1 cellular context compared by ENCODE assay signal in the genomic region with DNA sequence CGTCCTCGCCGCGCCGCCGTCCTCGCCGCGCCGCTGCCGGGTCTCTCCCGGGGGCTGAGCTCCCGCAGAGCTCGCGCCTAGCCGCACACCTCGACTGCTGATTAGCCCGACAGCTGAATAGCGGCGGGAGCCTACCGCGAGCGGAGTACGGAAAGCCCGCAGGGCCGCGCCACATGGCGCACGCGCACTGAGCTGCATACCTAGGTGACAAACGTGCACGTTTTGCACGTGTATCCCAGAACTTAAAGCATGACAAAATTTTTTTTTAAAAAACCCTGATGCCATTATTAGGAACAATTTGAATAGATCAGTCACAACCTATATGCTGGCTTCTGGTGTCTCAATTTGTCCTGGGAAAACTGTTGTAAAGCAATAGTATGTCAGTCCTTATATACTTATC.
TF ChIP-seq lines count a peak whose summit lies in the region.

A gene with protein sequence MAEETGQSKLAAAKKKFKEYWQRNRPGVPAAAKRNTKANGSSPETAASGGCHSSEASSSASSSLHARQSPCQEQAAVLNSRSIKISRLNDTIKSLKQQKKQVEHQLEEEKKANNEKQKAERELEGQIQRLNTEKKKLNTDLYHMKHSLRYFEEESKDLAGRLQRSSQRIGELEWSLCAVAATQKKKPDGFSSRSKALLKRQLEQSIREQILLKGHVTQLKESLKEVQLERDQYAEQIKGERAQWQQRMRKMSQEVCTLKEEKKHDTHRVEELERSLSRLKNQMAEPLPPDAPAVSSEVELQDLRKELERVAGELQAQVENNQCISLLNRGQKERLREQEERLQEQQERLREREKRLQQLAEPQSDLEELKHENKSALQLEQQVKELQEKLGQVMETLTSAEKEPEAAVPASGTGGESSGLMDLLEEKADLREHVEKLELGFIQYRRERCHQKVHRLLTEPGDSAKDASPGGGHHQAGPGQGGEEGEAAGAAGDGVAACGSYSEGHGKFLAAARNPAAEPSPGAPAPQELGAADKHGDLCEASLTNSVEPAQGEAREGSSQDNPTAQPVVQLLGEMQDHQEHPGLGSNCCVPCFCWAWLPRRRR (minus strand): TSS at position 122 of the 400 bp plus-strand sequence. CDS start 48,117 bp downstream, outside the sequence.

TF ChIP-seq in K562, 482 proteins besides CTCF, POLR2A, EP300 and RAD21 (continued from another document and continues in another):
- TF ChIP-seq, protein P1, sequence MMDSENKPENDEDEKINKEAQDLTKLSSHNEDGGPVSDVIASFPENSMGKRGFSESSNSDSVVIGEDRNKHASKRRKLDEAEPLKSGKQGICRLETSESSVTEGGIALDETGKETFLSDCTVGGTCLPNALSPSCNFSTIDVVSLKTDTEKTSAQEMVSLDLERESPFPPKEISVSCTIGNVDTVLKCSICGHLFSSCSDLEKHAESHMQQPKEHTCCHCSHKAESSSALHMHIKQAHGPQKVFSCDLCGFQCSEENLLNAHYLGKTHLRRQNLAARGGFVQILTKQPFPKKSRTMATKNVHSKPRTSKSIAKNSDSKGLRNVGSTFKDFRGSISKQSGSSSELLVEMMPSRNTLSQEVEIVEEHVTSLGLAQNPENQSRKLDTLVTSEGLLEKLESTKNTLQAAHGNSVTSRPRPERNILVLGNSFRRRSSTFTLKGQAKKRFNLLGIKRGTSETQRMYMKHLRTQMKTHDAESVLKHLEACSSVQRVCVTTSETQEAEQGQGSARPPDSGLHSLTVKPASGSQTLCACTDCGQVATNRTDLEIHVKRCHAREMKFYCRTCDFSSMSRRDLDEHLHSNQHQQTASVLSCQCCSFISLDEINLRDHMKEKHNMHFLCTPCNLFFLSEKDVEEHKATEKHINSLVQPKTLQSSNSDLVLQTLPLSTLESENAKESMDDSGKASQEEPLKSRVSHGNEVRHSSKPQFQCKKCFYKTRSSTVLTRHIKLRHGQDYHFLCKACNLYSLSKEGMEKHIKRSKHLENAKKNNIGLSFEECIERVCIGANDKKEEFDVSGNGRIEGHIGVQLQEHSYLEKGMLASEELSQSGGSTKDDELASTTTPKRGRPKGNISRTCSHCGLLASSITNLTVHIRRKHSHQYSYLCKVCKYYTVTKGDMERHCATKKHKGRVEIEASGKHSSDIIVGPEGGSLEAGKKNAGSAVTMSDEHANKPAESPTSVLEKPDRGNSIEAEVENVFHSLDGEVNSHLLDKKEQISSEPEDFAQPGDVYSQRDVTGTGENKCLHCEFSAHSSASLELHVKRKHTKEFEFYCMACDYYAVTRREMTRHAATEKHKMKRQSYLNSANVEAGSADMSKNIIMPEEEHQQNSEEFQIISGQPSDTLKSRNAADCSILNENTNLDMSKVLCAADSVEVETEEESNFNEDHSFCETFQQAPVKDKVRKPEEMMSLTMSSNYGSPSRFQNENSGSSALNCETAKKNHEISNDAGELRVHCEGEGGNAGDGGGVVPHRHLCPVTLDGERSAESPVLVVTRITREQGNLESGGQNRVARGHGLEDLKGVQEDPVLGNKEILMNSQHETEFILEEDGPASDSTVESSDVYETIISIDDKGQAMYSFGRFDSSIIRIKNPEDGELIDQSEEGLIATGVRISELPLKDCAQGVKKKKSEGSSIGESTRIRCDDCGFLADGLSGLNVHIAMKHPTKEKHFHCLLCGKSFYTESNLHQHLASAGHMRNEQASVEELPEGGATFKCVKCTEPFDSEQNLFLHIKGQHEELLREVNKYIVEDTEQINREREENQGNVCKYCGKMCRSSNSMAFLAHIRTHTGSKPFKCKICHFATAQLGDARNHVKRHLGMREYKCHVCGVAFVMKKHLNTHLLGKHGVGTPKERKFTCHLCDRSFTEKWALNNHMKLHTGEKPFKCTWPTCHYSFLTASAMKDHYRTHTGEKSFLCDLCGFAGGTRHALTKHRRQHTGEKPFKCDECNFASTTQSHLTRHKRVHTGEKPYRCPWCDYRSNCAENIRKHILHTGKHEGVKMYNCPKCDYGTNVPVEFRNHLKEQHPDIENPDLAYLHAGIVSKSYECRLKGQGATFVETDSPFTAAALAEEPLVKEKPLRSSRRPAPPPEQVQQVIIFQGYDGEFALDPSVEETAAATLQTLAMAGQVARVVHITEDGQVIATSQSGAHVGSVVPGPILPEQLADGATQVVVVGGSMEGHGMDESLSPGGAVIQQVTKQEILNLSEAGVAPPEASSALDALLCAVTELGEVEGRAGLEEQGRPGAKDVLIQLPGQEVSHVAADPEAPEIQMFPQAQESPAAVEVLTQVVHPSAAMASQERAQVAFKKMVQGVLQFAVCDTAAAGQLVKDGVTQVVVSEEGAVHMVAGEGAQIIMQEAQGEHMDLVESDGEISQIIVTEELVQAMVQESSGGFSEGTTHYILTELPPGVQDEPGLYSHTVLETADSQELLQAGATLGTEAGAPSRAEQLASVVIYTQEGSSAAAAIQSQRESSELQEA (IDR thresholded peaks at IDR 0.05; ENCODE audit: low read depth): peak; percentile 93
- TF ChIP-seq, protein P2, sequence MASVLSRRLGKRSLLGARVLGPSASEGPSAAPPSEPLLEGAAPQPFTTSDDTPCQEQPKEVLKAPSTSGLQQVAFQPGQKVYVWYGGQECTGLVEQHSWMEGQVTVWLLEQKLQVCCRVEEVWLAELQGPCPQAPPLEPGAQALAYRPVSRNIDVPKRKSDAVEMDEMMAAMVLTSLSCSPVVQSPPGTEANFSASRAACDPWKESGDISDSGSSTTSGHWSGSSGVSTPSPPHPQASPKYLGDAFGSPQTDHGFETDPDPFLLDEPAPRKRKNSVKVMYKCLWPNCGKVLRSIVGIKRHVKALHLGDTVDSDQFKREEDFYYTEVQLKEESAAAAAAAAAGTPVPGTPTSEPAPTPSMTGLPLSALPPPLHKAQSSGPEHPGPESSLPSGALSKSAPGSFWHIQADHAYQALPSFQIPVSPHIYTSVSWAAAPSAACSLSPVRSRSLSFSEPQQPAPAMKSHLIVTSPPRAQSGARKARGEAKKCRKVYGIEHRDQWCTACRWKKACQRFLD (CRISPR knock-in tag; IDR thresholded peaks at IDR 0.05): peak; percentile 57; the same call in 1 of the 2 replicates
- TF ChIP-seq EHMT2 (IDR thresholded peaks at IDR 0.05) (no peak), ZNF263 (CRISPR knock-in tag; IDR thresholded peaks at IDR 0.05; ENCODE audit: borderline replicate concordance) (peak; percentile 72), ZNF436 (CRISPR knock-in tag; IDR thresholded peaks at IDR 0.05) (no peak), ATF1 (CRISPR knock-in tag; IDR thresholded peaks at IDR 0.05) (no peak), ATF1 (tag; IDR thresholded peaks at IDR 0.05) (peak; percentile 39; the same call in 1 of the 2 replicates), NFXL1 (CRISPR knock-in tag; IDR thresholded peaks at IDR 0.05) (no peak), ZBTB7A (IDR thresholded peaks at IDR 0.05; ENCODE audit: borderline replicate concordance, control insufficient read depth, low read depth, low read length) (peak; percentile 52; the same call in 1 of the 2 replicates), NFIC (IDR thresholded peaks at IDR 0.05) (peak; percentile 47; the same call in 1 of the 2 replicates), ZNF347 (CRISPR knock-in tag; IDR thresholded peaks at IDR 0.05; ENCODE audit: low read depth) (no peak), MAFK (IDR thresholded peaks at IDR 0.05; ENCODE audit: low read length) (no peak), SAP30 (IDR thresholded peaks at IDR 0.05; ENCODE audit: borderline replicate concordance, insufficient read depth, low read depth, low read length, poor library complexity, severe bottlenecking) (no peak), NR3C1 (CRISPR knock-in tag; IDR thresholded peaks at IDR 0.05) (peak; percentile 65; the same call in 1 of the 2 replicates), ETV6 (IDR thresholded peaks at IDR 0.05; ENCODE audit: borderline replicate concordance in 1 of 2, low read depth in 2 of 2, low read length in 1 of 2) (no peak), ETV6 (CRISPR knock-in tag; IDR thresholded peaks at IDR 0.05; ENCODE audit: borderline replicate concordance) (peak; percentile 51; the same call in 1 of the 2 replicates), ZNF24 (IDR thresholded peaks at IDR 0.05) (no peak), ZSCAN29 (IDR thresholded peaks at IDR 0.05) (no peak), ZNF224 (CRISPR knock-in tag; IDR thresholded peaks at IDR 0.05) (no peak), ESRRA (IDR thresholded peaks at IDR 0.05; ENCODE audit: borderline replicate concordance, low read depth) (no peak), ZNF696 (CRISPR knock-in tag; conservative IDR thresholded peaks at IDR 0.05) (no peak), NR2F6 (CRISPR knock-in tag; IDR thresholded peaks at IDR 0.05) (no peak), KLF16 (IDR thresholded peaks at IDR 0.05) (peak; percentile 40; the same call in 1 of the 2 replicates), NR2C2 (CRISPR knock-in tag; IDR thresholded peaks at IDR 0.05) (no peak), NR2C2 (tag; IDR thresholded peaks at IDR 0.05) (no peak), CXXC5 (CRISPR knock-in tag; IDR thresholded peaks at IDR 0.05) (peak; percentile 88), ZNF778 (CRISPR knock-in tag; IDR thresholded peaks at IDR 0.05) (no peak), SNIP1 (IDR thresholded peaks at IDR 0.05; ENCODE audit: low read depth) (no peak), FOXK1 (CRISPR knock-in tag; IDR thresholded peaks at IDR 0.05; ENCODE audit: borderline replicate concordance) (no peak), TFAM (CRISPR knock-in tag; conservative IDR thresholded peaks at IDR 0.05) (no peak), FOXM1 (IDR thresholded peaks at IDR 0.05; ENCODE audit: low read depth) (no peak), FOXM1 (CRISPR knock-in tag; IDR thresholded peaks at IDR 0.05; ENCODE audit: low read depth) (0 out of 2 replicates have a peak, but pooled peaks have one; percentile 56)
- TF ChIP-seq, protein P3, sequence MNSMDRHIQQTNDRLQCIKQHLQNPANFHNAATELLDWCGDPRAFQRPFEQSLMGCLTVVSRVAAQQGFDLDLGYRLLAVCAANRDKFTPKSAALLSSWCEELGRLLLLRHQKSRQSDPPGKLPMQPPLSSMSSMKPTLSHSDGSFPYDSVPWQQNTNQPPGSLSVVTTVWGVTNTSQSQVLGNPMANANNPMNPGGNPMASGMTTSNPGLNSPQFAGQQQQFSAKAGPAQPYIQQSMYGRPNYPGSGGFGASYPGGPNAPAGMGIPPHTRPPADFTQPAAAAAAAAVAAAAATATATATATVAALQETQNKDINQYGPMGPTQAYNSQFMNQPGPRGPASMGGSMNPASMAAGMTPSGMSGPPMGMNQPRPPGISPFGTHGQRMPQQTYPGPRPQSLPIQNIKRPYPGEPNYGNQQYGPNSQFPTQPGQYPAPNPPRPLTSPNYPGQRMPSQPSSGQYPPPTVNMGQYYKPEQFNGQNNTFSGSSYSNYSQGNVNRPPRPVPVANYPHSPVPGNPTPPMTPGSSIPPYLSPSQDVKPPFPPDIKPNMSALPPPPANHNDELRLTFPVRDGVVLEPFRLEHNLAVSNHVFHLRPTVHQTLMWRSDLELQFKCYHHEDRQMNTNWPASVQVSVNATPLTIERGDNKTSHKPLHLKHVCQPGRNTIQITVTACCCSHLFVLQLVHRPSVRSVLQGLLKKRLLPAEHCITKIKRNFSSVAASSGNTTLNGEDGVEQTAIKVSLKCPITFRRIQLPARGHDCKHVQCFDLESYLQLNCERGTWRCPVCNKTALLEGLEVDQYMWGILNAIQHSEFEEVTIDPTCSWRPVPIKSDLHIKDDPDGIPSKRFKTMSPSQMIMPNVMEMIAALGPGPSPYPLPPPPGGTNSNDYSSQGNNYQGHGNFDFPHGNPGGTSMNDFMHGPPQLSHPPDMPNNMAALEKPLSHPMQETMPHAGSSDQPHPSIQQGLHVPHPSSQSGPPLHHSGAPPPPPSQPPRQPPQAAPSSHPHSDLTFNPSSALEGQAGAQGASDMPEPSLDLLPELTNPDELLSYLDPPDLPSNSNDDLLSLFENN (IDR thresholded peaks at IDR 0.05; ENCODE audit: low read depth in 2 of 2, low read length in 2 of 2): no peak
- TF ChIP-seq, protein P4, sequence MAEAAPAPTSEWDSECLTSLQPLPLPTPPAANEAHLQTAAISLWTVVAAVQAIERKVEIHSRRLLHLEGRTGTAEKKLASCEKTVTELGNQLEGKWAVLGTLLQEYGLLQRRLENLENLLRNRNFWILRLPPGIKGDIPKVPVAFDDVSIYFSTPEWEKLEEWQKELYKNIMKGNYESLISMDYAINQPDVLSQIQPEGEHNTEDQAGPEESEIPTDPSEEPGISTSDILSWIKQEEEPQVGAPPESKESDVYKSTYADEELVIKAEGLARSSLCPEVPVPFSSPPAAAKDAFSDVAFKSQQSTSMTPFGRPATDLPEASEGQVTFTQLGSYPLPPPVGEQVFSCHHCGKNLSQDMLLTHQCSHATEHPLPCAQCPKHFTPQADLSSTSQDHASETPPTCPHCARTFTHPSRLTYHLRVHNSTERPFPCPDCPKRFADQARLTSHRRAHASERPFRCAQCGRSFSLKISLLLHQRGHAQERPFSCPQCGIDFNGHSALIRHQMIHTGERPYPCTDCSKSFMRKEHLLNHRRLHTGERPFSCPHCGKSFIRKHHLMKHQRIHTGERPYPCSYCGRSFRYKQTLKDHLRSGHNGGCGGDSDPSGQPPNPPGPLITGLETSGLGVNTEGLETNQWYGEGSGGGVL (CRISPR knock-in tag; IDR thresholded peaks at IDR 0.05): no peak
- TF ChIP-seq, protein P5, sequence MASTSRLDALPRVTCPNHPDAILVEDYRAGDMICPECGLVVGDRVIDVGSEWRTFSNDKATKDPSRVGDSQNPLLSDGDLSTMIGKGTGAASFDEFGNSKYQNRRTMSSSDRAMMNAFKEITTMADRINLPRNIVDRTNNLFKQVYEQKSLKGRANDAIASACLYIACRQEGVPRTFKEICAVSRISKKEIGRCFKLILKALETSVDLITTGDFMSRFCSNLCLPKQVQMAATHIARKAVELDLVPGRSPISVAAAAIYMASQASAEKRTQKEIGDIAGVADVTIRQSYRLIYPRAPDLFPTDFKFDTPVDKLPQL (IDR thresholded peaks at IDR 0.05; ENCODE audit: extremely low read depth, insufficient read length): no peak
- TF ChIP-seq, protein P6, sequence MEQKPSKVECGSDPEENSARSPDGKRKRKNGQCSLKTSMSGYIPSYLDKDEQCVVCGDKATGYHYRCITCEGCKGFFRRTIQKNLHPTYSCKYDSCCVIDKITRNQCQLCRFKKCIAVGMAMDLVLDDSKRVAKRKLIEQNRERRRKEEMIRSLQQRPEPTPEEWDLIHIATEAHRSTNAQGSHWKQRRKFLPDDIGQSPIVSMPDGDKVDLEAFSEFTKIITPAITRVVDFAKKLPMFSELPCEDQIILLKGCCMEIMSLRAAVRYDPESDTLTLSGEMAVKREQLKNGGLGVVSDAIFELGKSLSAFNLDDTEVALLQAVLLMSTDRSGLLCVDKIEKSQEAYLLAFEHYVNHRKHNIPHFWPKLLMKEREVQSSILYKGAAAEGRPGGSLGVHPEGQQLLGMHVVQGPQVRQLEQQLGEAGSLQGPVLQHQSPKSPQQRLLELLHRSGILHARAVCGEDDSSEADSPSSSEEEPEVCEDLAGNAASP (IDR thresholded peaks at IDR 0.05): no peak
- TF ChIP-seq, protein P7, sequence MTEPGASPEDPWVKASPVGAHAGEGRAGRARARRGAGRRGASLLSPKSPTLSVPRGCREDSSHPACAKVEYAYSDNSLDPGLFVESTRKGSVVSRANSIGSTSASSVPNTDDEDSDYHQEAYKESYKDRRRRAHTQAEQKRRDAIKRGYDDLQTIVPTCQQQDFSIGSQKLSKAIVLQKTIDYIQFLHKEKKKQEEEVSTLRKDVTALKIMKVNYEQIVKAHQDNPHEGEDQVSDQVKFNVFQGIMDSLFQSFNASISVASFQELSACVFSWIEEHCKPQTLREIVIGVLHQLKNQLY (CRISPR knock-in tag; conservative IDR thresholded peaks at IDR 0.05): no peak
- TF ChIP-seq, protein P8, sequence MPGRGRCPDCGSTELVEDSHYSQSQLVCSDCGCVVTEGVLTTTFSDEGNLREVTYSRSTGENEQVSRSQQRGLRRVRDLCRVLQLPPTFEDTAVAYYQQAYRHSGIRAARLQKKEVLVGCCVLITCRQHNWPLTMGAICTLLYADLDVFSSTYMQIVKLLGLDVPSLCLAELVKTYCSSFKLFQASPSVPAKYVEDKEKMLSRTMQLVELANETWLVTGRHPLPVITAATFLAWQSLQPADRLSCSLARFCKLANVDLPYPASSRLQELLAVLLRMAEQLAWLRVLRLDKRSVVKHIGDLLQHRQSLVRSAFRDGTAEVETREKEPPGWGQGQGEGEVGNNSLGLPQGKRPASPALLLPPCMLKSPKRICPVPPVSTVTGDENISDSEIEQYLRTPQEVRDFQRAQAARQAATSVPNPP (IDR thresholded peaks at IDR 0.05; ENCODE audit: borderline replicate concordance, insufficient read depth, insufficient read length): no peak
